Comparison of ENCODE assay signal across 8 cellular contexts in the genomic region with DNA sequence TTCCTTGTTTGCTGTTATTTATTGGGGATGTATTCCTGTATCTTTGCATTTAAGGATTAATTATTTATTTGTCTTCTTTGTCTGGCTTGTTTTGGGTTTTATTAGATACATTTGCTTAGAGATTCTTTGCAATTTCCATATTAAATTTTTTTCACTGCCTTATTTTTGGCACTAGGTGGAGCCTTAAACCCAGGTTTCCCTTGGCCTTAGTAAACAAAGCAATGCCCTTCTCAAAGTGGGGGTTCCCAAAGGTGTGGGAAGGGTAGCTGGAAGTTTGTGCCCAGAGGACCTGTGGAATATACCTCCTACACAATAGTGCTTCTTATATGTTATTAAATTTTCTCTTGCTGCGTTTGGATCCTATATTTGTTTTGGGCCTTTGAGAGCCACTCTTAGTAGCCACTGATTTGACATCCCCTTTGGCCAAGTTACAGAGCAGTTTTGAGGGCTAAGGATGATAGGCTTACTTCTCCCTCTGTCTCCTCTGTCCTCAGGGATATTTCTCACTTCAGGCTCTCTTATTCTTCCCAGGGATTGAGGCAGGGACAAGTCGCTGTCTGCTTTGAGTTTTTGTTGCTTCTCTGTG.
A peak's percentile ranks its signal among the peaks of the same experiment; 100 is the strongest.
DNase-seq lines count a peak whose midpoint lies in the region; ATAC-seq and TF ChIP-seq lines count a peak whose summit lies in the region.

No MANE protein-coding gene starts in this region.

- H3K4me2 ChIP-seq in Karpas-422 (ENCODE audit: low read depth, low read length, poor library complexity, severe bottlenecking) (no peak overlapping the region), hepatocyte (no peak overlapping the region)

- no peak overlapping the region for H3K4me3 Mint-ChIP-seq in WTC11
- no peak overlapping the region for H3K4me3 Mint-ChIP-seq in activated CD4-positive, alpha-beta memory T cell treated with anti-CD3 and anti-CD28 coated beads for 36 hours

- TF ChIP-seq CTCF in WTC11 (IDR thresholded peaks at IDR 0.05) (peak; percentile 48), hepatocyte (IDR thresholded peaks at IDR 0.05; ENCODE audit: poor library complexity) (peak; percentile 69), suprapubic skin (IDR thresholded peaks at IDR 0.05) (peak; percentile 43 to 49)

- no peak overlapping the region for H3K9ac ChIP-seq in Karpas-422 (ENCODE audit: low read length)

- intact Hi-C loops in activated CD4-positive, alpha-beta memory T cell treated with anti-CD3 and anti-CD28 coated beads for 36 hours (cut with micrococcal nuclease) = loop anchor here (1.0 to 10.0 kb wide), 5 partner anchors 213 to 1842 kb away; a partner anchor contains a TSS

- no peaks in the 10 kb centered on the region for H3K9me2 ChIP-seq in Karpas-422 (replicated peaks; ENCODE audit: insufficient read depth, low read length)
- H3K9me2 ChIP-seq in hepatocyte (replicated peaks; ENCODE audit: insufficient read depth) = no peaks in the 10 kb centered on the region

- CTCF ChIA-PET in WTC11 (lab: Charles Lee) = interaction anchor here (0.6 to 1.9 kb wide), 10 partner anchors 98 to 345 kb away, joined by 3 to 24 read pairs (median 4); no protein-coding TSS in a partner anchor
- CTCF ChIA-PET in activated CD4-positive, alpha-beta memory T cell treated with anti-CD3 and anti-CD28 coated beads for 36 hours (lab: Charles Lee) = interaction anchor here (1.4 kb wide), 1 partner anchor 214 kb away, joined by 5 read pairs; no protein-coding TSS in a partner anchor

- H4K20me1 ChIP-seq in Karpas-422 (ENCODE audit: insufficient read depth, low read depth, low read length) (no peaks in the 10 kb centered on the region), hepatocyte (ENCODE audit: insufficient read depth, poor library complexity, severe bottlenecking) (no peaks in the 10 kb centered on the region)

- peak; percentile 72 for ATAC-seq in WTC11

- POLR2A ChIA-PET in WTC11 (lab: Charles Lee) = no interaction called here
- POLR2A ChIA-PET in activated CD4-positive, alpha-beta memory T cell treated with anti-CD3 and anti-CD28 coated beads for 36 hours (lab: Charles Lee) = no interaction called here

- TF ChIP-seq EP300 in suprapubic skin (IDR thresholded peaks at IDR 0.05) = no peak

- H3K4me1 Mint-ChIP-seq in WTC11 = no peaks in the 10 kb centered on the region
- H3K4me1 Mint-ChIP-seq in activated CD4-positive, alpha-beta memory T cell treated with anti-CD3 and anti-CD28 coated beads for 36 hours (ENCODE audit: low read depth) = no peaks in the 10 kb centered on the region

- no peak overlapping the region for H2AFZ ChIP-seq in Karpas-422 (ENCODE audit: low read length)
- no peak overlapping the region for H2AFZ ChIP-seq in hepatocyte

- H3K9me3 ChIP-seq in Karpas-422 (ENCODE audit: low read length) (no peaks in the 10 kb centered on the region), hepatocyte (ENCODE audit: low read depth) (no peaks in the 10 kb centered on the region), suprapubic skin (no peaks in the 10 kb centered on the region)

- H3K27me3 ChIP-seq in Karpas-422 (ENCODE audit: low read length) (no peaks in the 10 kb centered on the region), hepatocyte (no peaks in the 10 kb centered on the region), suprapubic skin (no peaks in the 10 kb centered on the region)

- H3K36me3 ChIP-seq in Karpas-422 (ENCODE audit: insufficient read depth, low read length) (no peaks in the 10 kb centered on the region), hepatocyte (replicated peaks; ENCODE audit: insufficient read depth, low read depth) (no peaks in the 10 kb centered on the region), suprapubic skin (no peaks in the 10 kb centered on the region)

- H3K79me2 ChIP-seq in Karpas-422 (ENCODE audit: low read length) (no peaks in the 10 kb centered on the region), hepatocyte (no peaks in the 10 kb centered on the region)

- peaks cover 7% of the 10 kb centered on the region; the same call in 1 of the 2 replicates for H3K9me3 Mint-ChIP-seq in WTC11
- no peaks in the 10 kb centered on the region for H3K9me3 Mint-ChIP-seq in activated CD4-positive, alpha-beta memory T cell treated with anti-CD3 and anti-CD28 coated beads for 36 hours

- 55% methylated on average over 2 of the region's 2 CpGs for WGBS in hepatocyte (ENCODE audit: low lambda C conversion rate, missing lambda C conversion rate)
- 65% methylated on average over 2 of the region's 2 CpGs for WGBS in suprapubic skin

- H3K27me3 Mint-ChIP-seq in WTC11 (ENCODE audit: low read depth) = no peaks in the 10 kb centered on the region
- no peaks in the 10 kb centered on the region for H3K27me3 Mint-ChIP-seq in activated CD4-positive, alpha-beta memory T cell treated with anti-CD3 and anti-CD28 coated beads for 36 hours

- H3K27ac Mint-ChIP-seq in WTC11 = no peak overlapping the region
- H3K27ac Mint-ChIP-seq in activated CD4-positive, alpha-beta memory T cell treated with anti-CD3 and anti-CD28 coated beads for 36 hours = no peak overlapping the region

- H3K4me1 ChIP-seq in Karpas-422 (ENCODE audit: low read length) (no peaks in the 10 kb centered on the region), hepatocyte (ENCODE audit: insufficient read depth) (no peaks in the 10 kb centered on the region), suprapubic skin (no peaks in the 10 kb centered on the region)

- DNase-seq in SIG-M5 treated with dmso at 0.1 percent for 504 hours (lab: John Stamatoyannopoulos, UW; ENCODE audit: unreplicated experiment) (peak; percentile 14), SIG-M5 (lab: John Stamatoyannopoulos, UW) (no peak), Karpas-422 (peak; percentile 65), WTC11 (ENCODE audit: low spot score) (no peak), hepatocyte (ENCODE audit: low spot score) (peak; percentile 38), suprapubic skin (ENCODE audit: low spot score in 2 of 2) (no peak), NCI-H128 (lab: John Stamatoyannopoulos, UW; ENCODE audit: unreplicated experiment) (no peak)
- no peak for DNase-seq in activated CD4-positive, alpha-beta memory T cell treated with anti-CD3 and anti-CD28 coated beads for 36 hours

- H3K36me3 Mint-ChIP-seq in WTC11 = no peaks in the 10 kb centered on the region
- H3K36me3 Mint-ChIP-seq in activated CD4-positive, alpha-beta memory T cell treated with anti-CD3 and anti-CD28 coated beads for 36 hours = no peaks in the 10 kb centered on the region

- TF ChIP-seq POLR2A in suprapubic skin (IDR thresholded peaks at IDR 0.05) = no peak

- H3K4me3 ChIP-seq in Karpas-422 (ENCODE audit: low read length) = no peak overlapping the region
- H3K4me3 ChIP-seq in hepatocyte = no peak overlapping the region
- no peak overlapping the region for H3K4me3 ChIP-seq in suprapubic skin

- H3K27ac ChIP-seq in Karpas-422 (ENCODE audit: low read length) (no peak overlapping the region), hepatocyte (no peak overlapping the region), suprapubic skin (no peak overlapping the region)

TF ChIP-seq in WTC11, 78 proteins besides CTCF, POLR2A, EP300 and RAD21 (continues in another document):
- no peak for TF ChIP-seq ZNF263 (CRISPR knock-in tag; IDR thresholded peaks at IDR 0.05; ENCODE audit: low read depth)
- TF ChIP-seq, protein P1, sequence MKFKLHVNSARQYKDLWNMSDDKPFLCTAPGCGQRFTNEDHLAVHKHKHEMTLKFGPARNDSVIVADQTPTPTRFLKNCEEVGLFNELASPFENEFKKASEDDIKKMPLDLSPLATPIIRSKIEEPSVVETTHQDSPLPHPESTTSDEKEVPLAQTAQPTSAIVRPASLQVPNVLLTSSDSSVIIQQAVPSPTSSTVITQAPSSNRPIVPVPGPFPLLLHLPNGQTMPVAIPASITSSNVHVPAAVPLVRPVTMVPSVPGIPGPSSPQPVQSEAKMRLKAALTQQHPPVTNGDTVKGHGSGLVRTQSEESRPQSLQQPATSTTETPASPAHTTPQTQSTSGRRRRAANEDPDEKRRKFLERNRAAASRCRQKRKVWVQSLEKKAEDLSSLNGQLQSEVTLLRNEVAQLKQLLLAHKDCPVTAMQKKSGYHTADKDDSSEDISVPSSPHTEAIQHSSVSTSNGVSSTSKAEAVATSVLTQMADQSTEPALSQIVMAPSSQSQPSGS (CRISPR knock-in tag; IDR thresholded peaks at IDR 0.05; ENCODE audit: borderline replicate concordance, low read depth) = no peak
- no peak for TF ChIP-seq OVOL2 (CRISPR knock-in tag; IDR thresholded peaks at IDR 0.05; ENCODE audit: borderline replicate concordance)
- TF ChIP-seq, protein P2, sequence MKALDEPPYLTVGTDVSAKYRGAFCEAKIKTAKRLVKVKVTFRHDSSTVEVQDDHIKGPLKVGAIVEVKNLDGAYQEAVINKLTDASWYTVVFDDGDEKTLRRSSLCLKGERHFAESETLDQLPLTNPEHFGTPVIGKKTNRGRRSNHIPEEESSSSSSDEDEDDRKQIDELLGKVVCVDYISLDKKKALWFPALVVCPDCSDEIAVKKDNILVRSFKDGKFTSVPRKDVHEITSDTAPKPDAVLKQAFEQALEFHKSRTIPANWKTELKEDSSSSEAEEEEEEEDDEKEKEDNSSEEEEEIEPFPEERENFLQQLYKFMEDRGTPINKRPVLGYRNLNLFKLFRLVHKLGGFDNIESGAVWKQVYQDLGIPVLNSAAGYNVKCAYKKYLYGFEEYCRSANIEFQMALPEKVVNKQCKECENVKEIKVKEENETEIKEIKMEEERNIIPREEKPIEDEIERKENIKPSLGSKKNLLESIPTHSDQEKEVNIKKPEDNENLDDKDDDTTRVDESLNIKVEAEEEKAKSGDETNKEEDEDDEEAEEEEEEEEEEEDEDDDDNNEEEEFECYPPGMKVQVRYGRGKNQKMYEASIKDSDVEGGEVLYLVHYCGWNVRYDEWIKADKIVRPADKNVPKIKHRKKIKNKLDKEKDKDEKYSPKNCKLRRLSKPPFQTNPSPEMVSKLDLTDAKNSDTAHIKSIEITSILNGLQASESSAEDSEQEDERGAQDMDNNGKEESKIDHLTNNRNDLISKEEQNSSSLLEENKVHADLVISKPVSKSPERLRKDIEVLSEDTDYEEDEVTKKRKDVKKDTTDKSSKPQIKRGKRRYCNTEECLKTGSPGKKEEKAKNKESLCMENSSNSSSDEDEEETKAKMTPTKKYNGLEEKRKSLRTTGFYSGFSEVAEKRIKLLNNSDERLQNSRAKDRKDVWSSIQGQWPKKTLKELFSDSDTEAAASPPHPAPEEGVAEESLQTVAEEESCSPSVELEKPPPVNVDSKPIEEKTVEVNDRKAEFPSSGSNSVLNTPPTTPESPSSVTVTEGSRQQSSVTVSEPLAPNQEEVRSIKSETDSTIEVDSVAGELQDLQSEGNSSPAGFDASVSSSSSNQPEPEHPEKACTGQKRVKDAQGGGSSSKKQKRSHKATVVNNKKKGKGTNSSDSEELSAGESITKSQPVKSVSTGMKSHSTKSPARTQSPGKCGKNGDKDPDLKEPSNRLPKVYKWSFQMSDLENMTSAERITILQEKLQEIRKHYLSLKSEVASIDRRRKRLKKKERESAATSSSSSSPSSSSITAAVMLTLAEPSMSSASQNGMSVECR (CRISPR knock-in tag; IDR thresholded peaks at IDR 0.05; ENCODE audit: borderline replicate concordance) = no peak
- TF ChIP-seq MXD4 (CRISPR knock-in tag; IDR thresholded peaks at IDR 0.05; ENCODE audit: borderline replicate concordance) = no peak

Comparison
In these comparisons a context has a peak if more than half of its experiments do, and no peak if none do; other contexts are left out.
1. DNase-seq: peak in SIG-M5 treated with dmso at 0.1 percent for 504 hours (single experiment), Karpas-422 (single experiment) and hepatocyte (single experiment); none in SIG-M5 (single experiment), WTC11 (single experiment), suprapubic skin (0 of 2), activated CD4-positive, alpha-beta memory T cell treated with anti-CD3 and anti-CD28 coated beads for 36 hours (single experiment) and NCI-H128 (single experiment).
2. Peak in every context shown above with its lines, with median percentiles within 50 percentile points of each other: CTCF ChIP-seq.